Comparison of ENCODE assay signal across 19 cellular contexts in genomic region chr12:21054334-21054733, GRCh38.
DNase-seq lines count a peak whose midpoint lies in the region; ATAC-seq, FAIRE-seq and TF ChIP-seq lines count a peak whose summit lies in the region.
"Had no signal": no experiment of that assay in that cellular context is flagged by ENCODE, and none has a peak within 500 bp of the region (broad histone marks: within the 10 kb centered on the region; RNA-seq: fewer than 3 reads in every experiment).

No MANE protein-coding gene starts in this region.

- no peak overlapping the region for H2AFZ ChIP-seq in GM23248
- H2AFZ ChIP-seq in MM.1S (ENCODE audit: low read length) = no peak overlapping the region

- ATAC-seq in HG03097 (IDR thresholded peaks at IDR 0.05; ENCODE audit: low FRiP score, unreplicated experiment) = no peak

- H3K4me2 ChIP-seq in GM23248 (ENCODE audit: unreplicated experiment) (no peak overlapping the region), MM.1S (ENCODE audit: low read depth, low read length) (no peak overlapping the region)

- H3K4me3 ChIP-seq in GM23248 = no peak overlapping the region
- no peak overlapping the region for H3K4me3 ChIP-seq in small intestine (ENCODE audit: low read depth in 1 of 2, low read length in 2 of 2)
- H3K4me3 ChIP-seq in MM.1S (ENCODE audit: low read length) = no peak overlapping the region

- no peak overlapping the region for H3K27ac ChIP-seq in GM23248
- H3K27ac ChIP-seq in small intestine (ENCODE audit: low read depth in 1 of 2, low read length in 1 of 2) = no peak overlapping the region
- H3K27ac ChIP-seq in MM.1S (ENCODE audit: low read length) = no peak overlapping the region

- no peak for TF ChIP-seq CTCF in MM.1S (IDR thresholded peaks at IDR 0.05; ENCODE audit: low read length)

- H3K4me1 ChIP-seq in GM23248 (ENCODE audit: insufficient read depth) (no peaks in the 10 kb centered on the region), small intestine (ENCODE audit: control insufficient read depth in 2 of 2, insufficient read depth in 1 of 2, low read depth in 1 of 2, low read length in 1 of 2) (no peaks in the 10 kb centered on the region), MM.1S (ENCODE audit: low read length) (no peaks in the 10 kb centered on the region)

- H3K9me2 ChIP-seq in GM23248 (ENCODE audit: insufficient read depth) = no peaks in the 10 kb centered on the region
- H3K9me2 ChIP-seq in MM.1S (replicated peaks; ENCODE audit: insufficient read depth, low read length) = no peaks in the 10 kb centered on the region

- H4K20me1 ChIP-seq in GM23248 (ENCODE audit: insufficient read depth) (no peaks in the 10 kb centered on the region), MM.1S (ENCODE audit: insufficient read depth, low read length) (no peaks in the 10 kb centered on the region)

- DNase-seq in GM23248 (peak; percentile 3), M059J (ENCODE audit: low read depth) (peak; percentile 60), brain pericyte (ENCODE audit: low read depth, low spot score) (peak; percentile 64), small intestine (no peak), MM.1S (no peak), NCI-H128 (lab: John Stamatoyannopoulos, UW; ENCODE audit: unreplicated experiment) (no peak)
- DNase-seq in stimulated activated CD4-positive, alpha-beta T cell treated with anti-CD3 and anti-CD28 coated beads, Interleukin-1b, Interleukin-23, amount 100 ng/mL, for 48 hours = no peak
- DNase-seq: CD4-positive, alpha-beta memory T cell; DMS79 treated with DMSO at 0.1 percent for 48 hours; GF-D8; GOT3; NCI-H1048; NCI-H345; NCI-H526; SHP77 treated with DMSO at 0.1 percent for 48 hours had no signal

- no peaks in the 10 kb centered on the region for H3K27me3 ChIP-seq in GM23248 (replicated peaks; ENCODE audit: insufficient read depth)
- H3K27me3 ChIP-seq in small intestine (ENCODE audit: control insufficient read depth in 2 of 2, insufficient read depth in 2 of 2, low read length in 2 of 2) = no peaks in the 10 kb centered on the region
- H3K27me3 ChIP-seq in MM.1S (replicated peaks; ENCODE audit: insufficient read depth, low read length) = no peaks in the 10 kb centered on the region

- H3K9me3 ChIP-seq in GM23248 (ENCODE audit: low read depth) (no peaks in the 10 kb centered on the region), small intestine (ENCODE audit: control insufficient read depth, low read depth) (no peaks in the 10 kb centered on the region), MM.1S (replicated peaks; ENCODE audit: insufficient read depth, low read length) (no peaks in the 10 kb centered on the region)

- peak; percentile 41 for FAIRE-seq in small intestine (lab: Jason Lieb, UNC)
- FAIRE-seq: GM12891, GM18507, HTR-8/SVneo had no signal

- no peaks in the 10 kb centered on the region for H3K79me2 ChIP-seq in GM23248 (ENCODE audit: insufficient read depth)
- no peaks in the 10 kb centered on the region for H3K79me2 ChIP-seq in MM.1S (ENCODE audit: low read length)

- H3K36me3 ChIP-seq in GM23248 (ENCODE audit: low read depth) = no peaks in the 10 kb centered on the region
- no peaks in the 10 kb centered on the region for H3K36me3 ChIP-seq in small intestine (ENCODE audit: control insufficient read depth in 2 of 2, insufficient read depth in 2 of 2, low read length in 2 of 2)
- H3K36me3 ChIP-seq in MM.1S (replicated peaks; ENCODE audit: insufficient read depth, low read length) = no peaks in the 10 kb centered on the region

- WGBS in GM23248 (ENCODE audit: low coverage in 1 of 2, low lambda C conversion rate in 2 of 2, missing lambda C conversion rate in 2 of 2), 2 experiments = 26 to 29% methylated on average over 4 of the region's 4 CpGs
- WGBS in small intestine, 3 donors = 78 to 83% (median 80%) methylated on average over 4 of the region's 4 CpGs

- no peak overlapping the region for H3K9ac ChIP-seq in GM23248
- H3K9ac ChIP-seq in MM.1S (ENCODE audit: low read length) = no peak overlapping the region

- H3F3A ChIP-seq in GM23248 (ENCODE audit: insufficient read depth) (no peaks in the 10 kb centered on the region), MM.1S (ENCODE audit: insufficient read depth, low read length) (no peaks in the 10 kb centered on the region)

- in situ Hi-C loops in GM23248 (cut with MboI) = no loop called here

Comparison
In these comparisons a context has a peak if more than half of its experiments do, and no peak if none do; other contexts are left out.
1. DNase-seq: peak in GM23248 (single experiment), M059J (single experiment) and brain pericyte (single experiment); none in small intestine (single experiment), stimulated activated CD4-positive, alpha-beta T cell treated with anti-CD3 and anti-CD28 coated beads, Interleukin-1b, Interleukin-23, amount 100 ng/mL, for 48 hours (single experiment), MM.1S (single experiment) and NCI-H128 (single experiment).